28 cellular contexts compared by ENCODE assay signal in genomic region chr5:98793223-98793622, GRCh38.
"Had no signal": no experiment of that assay in that cellular context is flagged by ENCODE, and none has a peak within 500 bp of the region (broad histone marks: within the 10 kb centered on the region; RNA-seq: fewer than 3 reads in every experiment).

No MANE protein-coding gene starts in this region.

- DNase-seq: activated CD4-positive, alpha-beta T cell treated with anti-CD3 and anti-CD28 coated beads for 1 hour; activated CD4-positive, alpha-beta T cell treated with anti-CD3 and anti-CD28 coated beads, Interleukin-2, amount 50 U/mL, for 1 hour; activated CD8-positive, alpha-beta T cell treated with anti-CD3 and anti-CD28 coated beads for 36 hours; activated T-cell treated with anti-CD3 and anti-CD28 coated beads, Interleukin-2, amount 50 U/mL, for 48 hours; anterior cingulate cortex; body of pancreas; colonic mucosa; effector CD8-positive, alpha-beta T cell; islet precursor cell; left colon; mammary epithelial cell; naive thymus-derived CD4-positive, alpha-beta T cell; nucleus accumbens; sigmoid colon; stimulated activated naive CD4-positive, alpha-beta T cell treated with Interleukin-2 at 50 U/mL for 16 hours; T-helper 2 cell; uterus had no signal

- H3K27ac Mint-ChIP-seq: activated CD8-positive, alpha-beta T cell treated with anti-CD3 and anti-CD28 coated beads for 36 hours; activated naive CD8-positive, alpha-beta T cell; activated T-helper 2 cell treated with anti-CD3 and anti-CD28 coated beads, Interferon-gamma antibody, Interleukin-2, Interleukin-4, amounts not matched to agents 10 μg/mL and 5 μg/mL and 100 μg/mL, durations not matched to agents 14 hours and 24 hours and 36 hours; mesothelial cell of epicardium; naive thymus-derived CD4-positive, alpha-beta T cell had no signal

- H3K27ac ChIP-seq: body of pancreas, colonic mucosa, epithelial cell of prostate, gastrocnemius medialis, hepatocyte, pancreas, prostate gland, sigmoid colon, tibial nerve, uterus had no signal

- H3K4me1 ChIP-seq: uterus had no signal

- H3K36me3 Mint-ChIP-seq: activated naive CD8-positive, alpha-beta T cell had no signal

- H3K27me3 Mint-ChIP-seq: activated CD8-positive, alpha-beta T cell treated with anti-CD3 and anti-CD28 coated beads for 36 hours; activated naive CD8-positive, alpha-beta T cell; naive thymus-derived CD4-positive, alpha-beta T cell had no signal

- FAIRE-seq: endometrium, pancreas had no signal

- H3K27me3 ChIP-seq: body of pancreas, colonic mucosa, gastrocnemius medialis, hepatocyte, pancreas, sigmoid colon, tibial nerve, uterus had no signal

- H3K4me3 Mint-ChIP-seq: activated CD8-positive, alpha-beta T cell treated with anti-CD3 and anti-CD28 coated beads for 36 hours; activated naive CD8-positive, alpha-beta T cell; mesothelial cell of epicardium; naive thymus-derived CD4-positive, alpha-beta T cell had no signal

- H3K9me3 Mint-ChIP-seq: activated CD8-positive, alpha-beta T cell treated with anti-CD3 and anti-CD28 coated beads for 36 hours; activated T-helper 2 cell treated with anti-CD3 and anti-CD28 coated beads, Interferon-gamma antibody, Interleukin-2, Interleukin-4, amounts not matched to agents 10 μg/mL and 5 μg/mL and 100 μg/mL, durations not matched to agents 14 hours and 24 hours and 36 hours; mesothelial cell of epicardium; naive thymus-derived CD4-positive, alpha-beta T cell had no signal

- H3K36me3 ChIP-seq: colonic mucosa, gastrocnemius medialis, uterus had no signal

- H3K9me3 ChIP-seq: body of pancreas, colonic mucosa, gastrocnemius medialis, pancreas, prostate gland, sigmoid colon, tibial nerve, uterus had no signal

- ATAC-seq: activated CD8-positive, alpha-beta T cell treated with anti-CD3 and anti-CD28 coated beads for 36 hours; body of pancreas; naive thymus-derived CD4-positive, alpha-beta T cell; pancreas had no signal

- H3K4me3 ChIP-seq: body of pancreas, colonic mucosa, gastrocnemius medialis, hepatocyte, pancreas, prostate gland, sigmoid colon, smooth muscle cell, tibial nerve, uterus had no signal
